In the genomic region with DNA sequence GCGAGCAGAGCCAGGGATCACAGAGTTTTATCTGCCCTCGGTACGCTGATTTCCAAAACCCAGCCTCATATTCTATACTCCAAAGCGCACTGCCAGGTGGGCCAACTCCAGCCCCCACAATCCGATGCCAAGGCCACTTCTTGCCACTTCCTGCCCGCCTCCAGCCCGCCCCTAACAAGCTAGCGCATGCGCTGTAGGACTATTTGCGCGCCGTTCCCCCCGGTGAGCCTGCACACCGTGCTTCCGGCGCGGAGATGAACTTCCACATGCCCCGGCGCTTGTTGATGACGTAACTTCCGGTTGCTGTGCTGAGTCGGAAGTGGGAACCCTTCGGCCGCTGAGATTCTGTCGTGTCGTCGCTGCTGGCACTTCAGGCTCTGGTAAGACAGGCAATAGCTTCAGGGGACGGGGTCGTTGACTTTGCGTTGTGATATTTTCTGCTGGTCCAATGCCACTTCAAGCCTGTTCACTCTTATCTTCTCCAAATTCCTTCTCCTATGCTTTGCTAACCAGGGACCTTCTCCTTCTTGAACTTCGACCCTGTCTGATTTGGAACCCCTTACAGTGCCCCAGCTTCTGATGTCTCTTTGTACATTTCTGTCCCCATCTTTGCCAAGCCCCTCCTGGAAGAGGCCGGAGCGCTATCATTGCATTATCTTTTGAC, we compare ENCODE assay signal across 8 cellular contexts. TPM values are rescaled to one million over a fixed set of nuclear protein-coding genes. Genes with fewer than 3 reads are reported as not detected.
A peak's percentile ranks its signal among the peaks of the same experiment; 100 is the strongest.
DNase-seq lines count a peak whose midpoint lies in the region; ATAC-seq and TF ChIP-seq lines count a peak whose summit lies in the region.

A gene with protein sequence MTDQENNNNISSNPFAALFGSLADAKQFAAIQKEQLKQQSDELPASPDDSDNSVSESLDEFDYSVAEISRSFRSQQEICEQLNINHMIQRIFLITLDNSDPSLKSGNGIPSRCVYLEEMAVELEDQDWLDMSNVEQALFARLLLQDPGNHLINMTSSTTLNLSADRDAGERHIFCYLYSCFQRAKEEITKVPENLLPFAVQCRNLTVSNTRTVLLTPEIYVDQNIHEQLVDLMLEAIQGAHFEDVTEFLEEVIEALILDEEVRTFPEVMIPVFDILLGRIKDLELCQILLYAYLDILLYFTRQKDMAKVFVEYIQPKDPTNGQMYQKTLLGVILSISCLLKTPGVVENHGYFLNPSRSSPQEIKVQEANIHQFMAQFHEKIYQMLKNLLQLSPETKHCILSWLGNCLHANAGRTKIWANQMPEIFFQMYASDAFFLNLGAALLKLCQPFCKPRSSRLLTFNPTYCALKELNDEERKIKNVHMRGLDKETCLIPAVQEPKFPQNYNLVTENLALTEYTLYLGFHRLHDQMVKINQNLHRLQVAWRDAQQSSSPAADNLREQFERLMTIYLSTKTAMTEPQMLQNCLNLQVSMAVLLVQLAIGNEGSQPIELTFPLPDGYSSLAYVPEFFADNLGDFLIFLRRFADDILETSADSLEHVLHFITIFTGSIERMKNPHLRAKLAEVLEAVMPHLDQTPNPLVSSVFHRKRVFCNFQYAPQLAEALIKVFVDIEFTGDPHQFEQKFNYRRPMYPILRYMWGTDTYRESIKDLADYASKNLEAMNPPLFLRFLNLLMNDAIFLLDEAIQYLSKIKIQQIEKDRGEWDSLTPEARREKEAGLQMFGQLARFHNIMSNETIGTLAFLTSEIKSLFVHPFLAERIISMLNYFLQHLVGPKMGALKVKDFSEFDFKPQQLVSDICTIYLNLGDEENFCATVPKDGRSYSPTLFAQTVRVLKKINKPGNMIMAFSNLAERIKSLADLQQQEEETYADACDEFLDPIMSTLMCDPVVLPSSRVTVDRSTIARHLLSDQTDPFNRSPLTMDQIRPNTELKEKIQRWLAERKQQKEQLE (plus strand): TSS at position 306 of the 664 bp plus-strand sequence. CDS start 5,481 bp downstream, outside the sequence.

- H3K23ac ChIP-seq in trophoblast cell (ENCODE audit: low read length) = no peak within 1 kb of the TSS

- ATAC-seq in HG02642 (IDR thresholded peaks at IDR 0.05; ENCODE audit: poor library complexity, unreplicated experiment) = peak; percentile 95

- H3K9ac ChIP-seq in adipocyte (ENCODE audit: low read length) (peak within 1 kb of the TSS; percentile 94), trophoblast cell (ENCODE audit: low read length) (peak within 1 kb of the TSS; percentile 89)

- H3K4me1 ChIP-seq in adipocyte (ENCODE audit: control insufficient read depth, insufficient read depth, low read length) (peaks cover 9% of the 10 kb centered on the region), trophoblast cell (ENCODE audit: control insufficient read depth in 1 of 2, insufficient read depth in 2 of 2, low read length in 2 of 2) (peaks cover 2 to 3% of the 10 kb centered on the region in 2 experiments), transverse colon (peaks cover 6 to 17% (median 12%) of the 10 kb centered on the region in 4 donors)

- H3K27me3 ChIP-seq in adipocyte (replicated peaks; ENCODE audit: control insufficient read depth, insufficient read depth, low read length) (no peaks in the 10 kb centered on the region), trophoblast cell (ENCODE audit: insufficient read depth, low read length) (peaks cover 2% of the 10 kb centered on the region), transverse colon (no peaks in the 10 kb centered on the region)

- peak within 1 kb of the TSS; percentile 32 for H3K14ac ChIP-seq in trophoblast cell (ENCODE audit: low read length)

- CTCF ChIA-PET in GM10248 (lab: Yijun Ruan, JAX) = interaction anchor here (0.8 to 2.3 kb wide), 3 partner anchors 20 to 161 kb away, joined by 3 to 10 read pairs (median 3); no protein-coding TSS in a partner anchor

- no peak within 1 kb of the TSS for H2AK5ac ChIP-seq in trophoblast cell (ENCODE audit: low read length)

- H3K4ac ChIP-seq in trophoblast cell (ENCODE audit: low read depth, low read length) = peak within 1 kb of the TSS; percentile 46

- peak; percentile 89 for DNase-seq in GM10248 (ENCODE audit: extremely low spot score)
- DNase-seq in NCI-H1436 (lab: John Stamatoyannopoulos, UW) = peak; percentile 95
- DNase-seq in T follicular helper cell (ENCODE audit: low read depth) = peak; percentile 95
- peak; percentile 98 for DNase-seq in adipocyte (ENCODE audit: low read depth)
- DNase-seq in cardiac septum (ENCODE audit: low spot score) = peak; percentile 97
- peak; percentile 97 to 100 for DNase-seq in trophoblast cell
- peak; percentile 97 for DNase-seq in transverse colon

- H3K36me3 ChIP-seq in adipocyte (ENCODE audit: control insufficient read depth, insufficient read depth, low read length, severe bottlenecking) (no peaks in the 10 kb centered on the region), trophoblast cell (ENCODE audit: control insufficient read depth in 1 of 2, insufficient read depth in 2 of 2, low read length in 2 of 2) (peaks cover 0 to 3% of the 10 kb centered on the region in 2 experiments), transverse colon (no peaks in the 10 kb centered on the region)

- peak; percentile 73 for TF ChIP-seq POLR2A in transverse colon (IDR thresholded peaks at IDR 0.05)

- H2AFZ ChIP-seq in trophoblast cell (ENCODE audit: insufficient read depth, low read length, poor library complexity) = peak within 1 kb of the TSS; percentile 91

- peak within 1 kb of the TSS; percentile 83 for H3K4me2 ChIP-seq in trophoblast cell (ENCODE audit: low read length)

- peak within 1 kb of the TSS; percentile 82 for H4K12ac ChIP-seq in trophoblast cell (ENCODE audit: low read depth, low read length)

- H3K9me3 ChIP-seq in adipocyte (ENCODE audit: control insufficient read depth, low read length) (no peaks in the 10 kb centered on the region), trophoblast cell (ENCODE audit: insufficient read depth, low read depth, low read length) (no peaks in the 10 kb centered on the region), transverse colon (no peaks in the 10 kb centered on the region)

- no peaks in the 10 kb centered on the region for H3K79me2 ChIP-seq in trophoblast cell (ENCODE audit: control insufficient read depth, insufficient read depth, low read length, poor library complexity)

- H4K91ac ChIP-seq in trophoblast cell (ENCODE audit: low read depth, low read length) = peak within 1 kb of the TSS; percentile 72

- POLR2A ChIA-PET in GM10248 (lab: Yijun Ruan, JAX) = interaction anchor here (0.7 kb wide), 1 partner anchor 150 kb away, joined by 3 read pairs; no protein-coding TSS in a partner anchor

- H3K27ac ChIP-seq in trophoblast cell (ENCODE audit: low read depth, low read length) = no peak within 1 kb of the TSS
- H3K27ac ChIP-seq in transverse colon = peak within 1 kb of the TSS; percentile 52 to 85 (median 75)

- peaks cover 2% of the 10 kb centered on the region for H3K79me1 ChIP-seq in trophoblast cell (ENCODE audit: low read length)

- peak within 1 kb of the TSS; percentile 98 for H3K4me3 ChIP-seq in adipocyte (ENCODE audit: low read length)
- peak within 1 kb of the TSS; percentile 87 for H3K4me3 ChIP-seq in trophoblast cell (ENCODE audit: low read depth, low read length)
- peak within 1 kb of the TSS; percentile 59 to 93 (median 70) for H3K4me3 ChIP-seq in transverse colon

- in situ Hi-C loops in transverse colon (cut with MboI; ENCODE audit: low pct_ligation_motif_present in 1 of 4, low pct_unique_long_range_greater_than_20kb in 1 of 4, low sequenced_read_pairs in 3 of 4) = loop anchor here in 3 of 4 donors (5.0 to 25.0 kb wide), 4 partner anchors 65 to 215 kb away; partner anchors contain the start of gene SCN2B (in 2 of the 3)

- H2BK5ac ChIP-seq in trophoblast cell (ENCODE audit: low read depth, low read length, poor library complexity) = no peak within 1 kb of the TSS

- no CpG with 5 or more reads among the region's 33 CpGs for WGBS in trophoblast cell (ENCODE audit: extremely low coverage, insufficient coverage, insufficient read length)
- 6 to 14% methylated on average over 10 to 33 of the region's 33 CpGs for WGBS in transverse colon (ENCODE audit: low coverage in 1 of 2), 2 donors

- intact Hi-C loops in cardiac septum (cut with DNase I) (no loop called here), transverse colon (cut with DNase I; ENCODE audit: low total_unique reads) (no loop called here)

- no peak within 1 kb of the TSS for H2BK12ac ChIP-seq in trophoblast cell (ENCODE audit: low read length)

- H2BK120ac ChIP-seq in trophoblast cell (ENCODE audit: insufficient read depth, low read length, poor library complexity) = no peak within 1 kb of the TSS

- H3K18ac ChIP-seq in trophoblast cell (ENCODE audit: low read length) = no peak within 1 kb of the TSS

- no peak for TF ChIP-seq EP300 in transverse colon (IDR thresholded peaks at IDR 0.05; ENCODE audit: low read depth)

- TF ChIP-seq CTCF in GM10248 (IDR thresholded peaks at IDR 0.05; ENCODE audit: control extremely low read depth, extremely low read depth, low read depth, missing control alignments) (no peak), transverse colon (IDR thresholded peaks at IDR 0.05) (no peak)

- H4K8ac ChIP-seq in trophoblast cell (ENCODE audit: low read depth, low read length) = peak within 1 kb of the TSS; percentile 95

RNA-seq across cellular contexts. Expression of the gene that starts here (rescaled TPM):
- 38.3 TPM for total RNA-seq in cardiac septum
- 26.0 and 26.1 TPM in 2 replicates for polyA plus RNA-seq in trophoblast cell (2013)
- 10 to 100 TPM; 42.3 to 54.3 (median 49.2) TPM for total RNA-seq in transverse colon
